In genomic region chr11:61195016-61195695, GRCh38 we compare ENCODE assay signal across 21 cellular contexts. TPM values are rescaled to one million over a fixed set of nuclear protein-coding genes. Genes with fewer than 3 reads are reported as not detected.
A peak's percentile ranks its signal among the peaks of the same experiment; 100 is the strongest.
DNase-seq lines count a peak whose midpoint lies in the region; ATAC-seq, FAIRE-seq and TF ChIP-seq lines count a peak whose summit lies in the region.
"Had no signal": no experiment of that assay in that cellular context is flagged by ENCODE, and none has a peak within 500 bp of the region (broad histone marks: within the 10 kb centered on the region; RNA-seq: fewer than 3 reads in every experiment).

No MANE protein-coding gene starts in this region.

- TF ChIP-seq CTCF in kidney (IDR thresholded peaks at IDR 0.05; ENCODE audit: borderline replicate concordance, extremely low read depth, insufficient read depth) = no peak
- TF ChIP-seq CTCF in neural progenitor cell (IDR thresholded peaks at IDR 0.05) = no peak
- TF ChIP-seq CTCF in adrenal gland (IDR thresholded peaks at IDR 0.05) = no peak

- peaks cover 0 to 17% (median 9%) of the 10 kb centered on the region in 10 experiments; a peak in 13 of 20 replicates for H3K4me1 ChIP-seq in BLaER1 treated with 17β-estradiol and CSF1 and Interleukin-3, amounts not matched to agents 10 nM and 100 nM
- H3K4me1 ChIP-seq in kidney (ENCODE audit: control insufficient read depth in 1 of 2, insufficient read depth in 1 of 2, low read depth in 1 of 2, low read length in 2 of 2) (peaks cover 14 to 22% of the 10 kb centered on the region in 2 donors), neural progenitor cell (no peaks in the 10 kb centered on the region), adrenal gland (replicated peaks in 1 of 2) (no peaks in the 10 kb centered on the region)
- H3K4me1 ChIP-seq: HAP-1 had no signal

- no peaks in the 10 kb centered on the region for H3K36me3 ChIP-seq in BLaER1 treated with 17β-estradiol and CSF1 and Interleukin-3, amounts not matched to agents 10 nM and 100 nM
- H3K36me3 ChIP-seq in kidney (ENCODE audit: control insufficient read depth in 1 of 2, insufficient read depth in 2 of 2, low read length in 2 of 2) (no peaks in the 10 kb centered on the region), neural progenitor cell (no peaks in the 10 kb centered on the region), adrenal gland (replicated peaks in 1 of 2) (no peaks in the 10 kb centered on the region)
- H3K36me3 ChIP-seq: HAP-1 had no signal

- ATAC-seq in HG02973 (IDR thresholded peaks at IDR 0.05; ENCODE audit: unreplicated experiment) (no peak), HG03571 (IDR thresholded peaks at IDR 0.05; ENCODE audit: unreplicated experiment) (no peak)
- ATAC-seq: SK-N-SH treated with all-trans-retinoic acid at 6 μM for 48 hours had no signal

- WGBS in adrenal gland, 4 donors = 68 to 75% (median 71%) methylated on average over 4 to 7 of the region's 7 CpGs

- peaks cover 7% of the 10 kb centered on the region for H3K27me3 Mint-ChIP-seq in neural progenitor cell (ENCODE audit: insufficient read depth, low read depth)

- no peaks in the 10 kb centered on the region for H3F3A ChIP-seq in neural progenitor cell (ENCODE audit: low read depth)

- H3K9ac ChIP-seq in BLaER1 treated with 17β-estradiol and CSF1 and Interleukin-3, amounts not matched to agents 10 nM and 100 nM = no peak overlapping the region
- H3K9ac ChIP-seq in kidney (ENCODE audit: low read length in 2 of 2) (no peak overlapping the region), neural progenitor cell (no peak overlapping the region)

- peaks cover 3% of the 10 kb centered on the region for H3K9me3 Mint-ChIP-seq in neural progenitor cell

- intact Hi-C loops in kidney (cut with DNase I) (no loop called here), adrenal gland (cut with DNase I) (no loop called here)

- no peaks in the 10 kb centered on the region for H3K79me2 ChIP-seq in neural progenitor cell (ENCODE audit: low read depth)

- no peak overlapping the region for H3K4me3 Mint-ChIP-seq in neural progenitor cell
- H3K4me3 Mint-ChIP-seq: IgD-negative memory B cell had no signal

- H3K9me3 ChIP-seq in BLaER1 treated with 17β-estradiol and CSF1 and Interleukin-3, amounts not matched to agents 10 nM and 100 nM (replicated peaks in 1 of 11) = peaks cover 0 to 32% (median 21%) of the 10 kb centered on the region in 11 experiments; a peak in 17 of 22 replicates
- peaks cover 3 to 5% of the 10 kb centered on the region in 2 donors for H3K9me3 ChIP-seq in kidney (ENCODE audit: control insufficient read depth in 1 of 2, low read length in 2 of 2)
- no peaks in the 10 kb centered on the region for H3K9me3 ChIP-seq in neural progenitor cell (ENCODE audit: low read depth)
- H3K9me3 ChIP-seq in adrenal gland (replicated peaks in 1 of 3) = no peaks in the 10 kb centered on the region
- H3K9me3 ChIP-seq: HAP-1 had no signal

- H3K36me3 Mint-ChIP-seq in neural progenitor cell = no peaks in the 10 kb centered on the region

- no peak overlapping the region for H3K4me3 ChIP-seq in BLaER1 treated with 17β-estradiol and CSF1 and Interleukin-3, amounts not matched to agents 10 nM and 100 nM
- H3K4me3 ChIP-seq in kidney (ENCODE audit: low read length in 2 of 2) (no peak overlapping the region), neural progenitor cell (no peak overlapping the region), adrenal gland (no peak overlapping the region)
- H3K4me3 ChIP-seq: HAP-1 had no signal

- no peak overlapping the region for H2AFZ ChIP-seq in neural progenitor cell (replicated peaks)

- H3K27ac ChIP-seq in BLaER1 treated with 17β-estradiol and CSF1 and Interleukin-3, amounts not matched to agents 10 nM and 100 nM = no peak overlapping the region
- H3K27ac ChIP-seq in kidney (ENCODE audit: low read depth in 2 of 2, low read length in 2 of 2) = peak overlapping the region; percentile 20 to 33
- H3K27ac ChIP-seq in neural progenitor cell = no peak overlapping the region
- H3K27ac ChIP-seq in adrenal gland = no peak overlapping the region
- H3K27ac ChIP-seq: C4-2B, RWPE1 had no signal

- H3K4me2 ChIP-seq in BLaER1 treated with 17β-estradiol and CSF1 and Interleukin-3, amounts not matched to agents 10 nM and 100 nM = peak overlapping the region in 8 of 11 experiments; percentile 29 to 72 (median 52); a peak in 15 of 22 replicates
- H3K4me2 ChIP-seq in neural progenitor cell = no peak overlapping the region

- no peaks in the 10 kb centered on the region; a peak in 2 of 22 replicates for H4K20me1 ChIP-seq in BLaER1 treated with 17β-estradiol and CSF1 and Interleukin-3, amounts not matched to agents 10 nM and 100 nM
- H4K20me1 ChIP-seq in neural progenitor cell (ENCODE audit: low read depth) = no peaks in the 10 kb centered on the region

- H3K4me1 Mint-ChIP-seq in neural progenitor cell = peaks cover 5% of the 10 kb centered on the region

- H3K27me3 ChIP-seq in BLaER1 treated with 17β-estradiol and CSF1 and Interleukin-3, amounts not matched to agents 10 nM and 100 nM = 0 out of 22 replicates have a peak, but pooled peaks cover 0 to 4% (median 0%) of the 10 kb centered on the region in 11 experiments
- H3K27me3 ChIP-seq in neural progenitor cell (no peaks in the 10 kb centered on the region), adrenal gland (peaks cover 8% of the 10 kb centered on the region)

- TF ChIP-seq POLR2A in adrenal gland (IDR thresholded peaks at IDR 0.05) = no peak

- DNase-seq in RCC 7860 (ENCODE audit: low spot score) (peak; percentile 9), kidney (no peak), neural progenitor cell (ENCODE audit: low spot score) (no peak), adrenal gland (no peak), OCI-M2 (lab: John Stamatoyannopoulos, UW; ENCODE audit: unreplicated experiment) (no peak)
- DNase-seq: DMS79, MM.1S, NCI-H1092, NCI-H2081, NCI-H446 treated with DMSO at 0.1 percent for 48 hours, SIG-M5 had no signal

- peak overlapping the region; percentile 26 for H3K27ac Mint-ChIP-seq in neural progenitor cell
- H3K27ac Mint-ChIP-seq: IgD-negative memory B cell had no signal

- FAIRE-seq in RCC 7860 (lab: Jason Lieb, UNC) = no peak
- no peak for FAIRE-seq in kidney (lab: Jason Lieb, UNC)
- FAIRE-seq: HTR-8/SVneo had no signal

RNA-seq across cellular contexts. Expression of gene PGA3, which starts 8.2 kb away (rescaled TPM):
- total RNA-seq in kidney = 0.54 TPM
- polyA plus RNA-seq in kidney (ENCODE audit: insufficient read depth, low read depth, low replicate concordance) = not detected
- 0.28 TPM in 1 of 2 replicates, not detected in the other for total RNA-seq in neural progenitor cell (ENCODE audit: low replicate concordance)
- 1 to 10 TPM in 3 of 8 donors, under 1 TPM in 1, not detected in 4; 0.28 to 2.8 (median 1.7) TPM for total RNA-seq in adrenal gland
- polyA plus RNA-seq in adrenal gland = 1 to 10 TPM in 2 of 3 donors, under 1 TPM in 1; 0.11 to 4.1 (median 3.1) TPM
- total RNA-seq: OCI-LY7 had no signal
- polyA plus RNA-seq: IgD-negative memory B cell had no signal

RNA-seq across cellular contexts. Expression of gene PGA4, which starts 27.0 kb away (rescaled TPM):
- total RNA-seq in kidney = not detected
- not detected for polyA plus RNA-seq in kidney (ENCODE audit: insufficient read depth, low read depth, low replicate concordance)
- total RNA-seq in neural progenitor cell (ENCODE audit: low replicate concordance) = 0.31 and 0.41 TPM in 2 replicates
- total RNA-seq in adrenal gland = 1 to 10 TPM in 5 of 8 donors, under 1 TPM in 2, not detected in 1; 0.65 to 6.8 (median 1.3) TPM
- polyA plus RNA-seq in adrenal gland = 1 to 10 TPM in 1 of 3 donors, under 1 TPM in 1, not detected in 1; 0.42 to 3.1 TPM
- total RNA-seq: OCI-LY7 had no signal
- polyA plus RNA-seq: IgD-negative memory B cell had no signal

RNA-seq across cellular contexts. Expression of gene VPS37C, which starts 33.9 kb away (rescaled TPM):
- total RNA-seq in kidney (31.8 TPM), neural progenitor cell (ENCODE audit: low replicate concordance) (9.9 and 19.9 TPM in 2 replicates), adrenal gland (10 to 100 TPM in 7 of 8 donors, 1 to 10 TPM in 1; 8.6 to 27.9 (median 19.7) TPM)
- polyA plus RNA-seq in kidney (ENCODE audit: insufficient read depth, low read depth, low replicate concordance) (13.9 TPM), adrenal gland (10 to 100 TPM; 11.9 to 18.2 (median 14.2) TPM)

RNA-seq across cellular contexts. Expression of gene PGA5, which starts 45.8 kb away (rescaled TPM):
- total RNA-seq in kidney (0.35 TPM), neural progenitor cell (ENCODE audit: low replicate concordance) (0.19 TPM in 1 of 2 replicates, not detected in the other), adrenal gland (1 to 10 TPM in 1 of 8 donors, under 1 TPM in 4, not detected in 3; 0.58 to 1.1 (median 0.75) TPM)
- polyA plus RNA-seq in kidney (ENCODE audit: insufficient read depth, low read depth, low replicate concordance) (not detected), adrenal gland (under 1 TPM in 2 of 3 donors, not detected in 1; 0.32 to 0.71 TPM)
- total RNA-seq: OCI-LY7 had no signal
- polyA plus RNA-seq: IgD-negative memory B cell had no signal

Comparison
In these comparisons a context has a peak if more than half of its experiments do, and no peak if none do; other contexts are left out.
1. H3K27ac ChIP-seq: peak in kidney (2 of 2); none in BLaER1 treated with 17β-estradiol and CSF1 and Interleukin-3, amounts not matched to agents 10 nM and 100 nM (0 of 11), neural progenitor cell (single experiment) and adrenal gland (0 of 5).